30 cellular contexts compared by ENCODE assay signal in the genomic region with DNA sequence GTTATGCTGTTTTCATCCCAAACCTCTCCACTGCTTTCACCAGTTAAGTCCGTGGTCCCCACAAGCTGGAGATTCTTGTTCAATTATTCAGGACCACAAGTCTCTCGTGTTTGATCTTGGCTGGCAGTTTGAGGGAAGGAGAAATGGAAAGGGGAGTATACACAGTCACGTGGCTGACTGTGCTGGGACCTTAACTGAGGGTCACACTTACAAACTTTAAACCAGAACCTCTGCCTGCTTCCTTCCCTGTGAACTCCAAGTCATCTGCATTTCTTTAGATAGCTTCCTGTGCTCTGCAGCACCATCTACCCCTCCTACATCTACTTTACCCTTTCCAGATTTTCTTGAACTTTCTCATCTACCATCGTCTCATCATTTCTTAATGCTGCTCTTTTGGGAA.
"Had no signal": no experiment of that assay in that cellular context is flagged by ENCODE, and none has a peak within 500 bp of the region (broad histone marks: within the 10 kb centered on the region; RNA-seq: fewer than 3 reads in every experiment).

No MANE protein-coding gene starts in this region.

- H3K9me3 ChIP-seq: adrenal gland, body of pancreas, colonic mucosa, esophagus squamous epithelium had no signal

- H3K27ac ChIP-seq: adrenal gland, body of pancreas, colonic mucosa, epithelial cell of prostate, esophagus squamous epithelium, gastroesophageal sphincter, heart right ventricle, hepatocyte had no signal

- H3K27ac Mint-ChIP-seq: activated CD4-positive, alpha-beta memory T cell treated with anti-CD3 and anti-CD28 coated beads, Interleukin-2, amount 10 ng/mL, durations not matched to agents 7 days and 5 days; activated CD4-positive, alpha-beta T cell treated with anti-CD3 and anti-CD28 coated beads, Interleukin-2, amount 10 ng/mL, durations not matched to agents 7 days and 5 days; activated naive CD4-positive, alpha-beta T cell treated with anti-CD3 and anti-CD28 coated beads for 36 hours; activated naive CD4-positive, alpha-beta T cell treated with anti-CD3 and anti-CD28 coated beads, Interleukin-2, amount 50 U/mL, for 24 hours; activated naive CD8-positive, alpha-beta T cell treated with anti-CD3 and anti-CD28 coated beads for 36 hours; activated naive CD8-positive, alpha-beta T cell treated with anti-CD3 and anti-CD28 coated beads, Interleukin-2, amount 50 U/mL, for 24 hours; activated T-helper 17 cell treated with anti-CD3 and anti-CD28 coated beads, Interleukin-2, amount 50 U/mL, for 72 hours; T-helper 17 cell; T-helper 2 cell treated with Interferon-gamma antibody and Interleukin-4, amounts not matched to agents 5 μg/mL and 100 μg/mL, for 36 hours had no signal

- H3K4me3 Mint-ChIP-seq: activated CD4-positive, alpha-beta memory T cell treated with anti-CD3 and anti-CD28 coated beads, Interleukin-2, amount 10 ng/mL, durations not matched to agents 7 days and 5 days; activated CD4-positive, alpha-beta T cell treated with anti-CD3 and anti-CD28 coated beads, Interleukin-2, amount 10 ng/mL, durations not matched to agents 7 days and 5 days; activated naive CD4-positive, alpha-beta T cell treated with anti-CD3 and anti-CD28 coated beads for 36 hours; activated naive CD4-positive, alpha-beta T cell treated with anti-CD3 and anti-CD28 coated beads, Interleukin-2, amount 50 U/mL, for 24 hours; activated naive CD8-positive, alpha-beta T cell treated with anti-CD3 and anti-CD28 coated beads for 36 hours; activated naive CD8-positive, alpha-beta T cell treated with anti-CD3 and anti-CD28 coated beads, Interleukin-2, amount 50 U/mL, for 24 hours; activated T-cell treated with anti-CD3 and anti-CD28 coated beads, Interleukin-2, amount 50 U/mL, for 4 hours; activated T-helper 17 cell treated with anti-CD3 and anti-CD28 coated beads, Interleukin-2, amount 50 U/mL, for 72 hours; T-helper 17 cell; T-helper 2 cell treated with Interferon-gamma antibody and Interleukin-4, amounts not matched to agents 5 μg/mL and 100 μg/mL, for 36 hours had no signal

- H2AFZ ChIP-seq: hepatocyte had no signal

- H3K4me1 Mint-ChIP-seq: activated CD4-positive, alpha-beta memory T cell treated with anti-CD3 and anti-CD28 coated beads, Interleukin-2, amount 10 ng/mL, durations not matched to agents 7 days and 5 days; activated CD4-positive, alpha-beta T cell treated with anti-CD3 and anti-CD28 coated beads, Interleukin-2, amount 10 ng/mL, durations not matched to agents 7 days and 5 days; activated naive CD4-positive, alpha-beta T cell treated with anti-CD3 and anti-CD28 coated beads, Interleukin-2, amount 50 U/mL, for 24 hours; activated naive CD8-positive, alpha-beta T cell treated with anti-CD3 and anti-CD28 coated beads for 36 hours; activated naive CD8-positive, alpha-beta T cell treated with anti-CD3 and anti-CD28 coated beads, Interleukin-2, amount 50 U/mL, for 24 hours; activated T-helper 17 cell treated with anti-CD3 and anti-CD28 coated beads, Interleukin-2, amount 50 U/mL, for 72 hours; T-helper 17 cell had no signal

- H3K4me2 ChIP-seq: hepatocyte had no signal

- H3K27me3 ChIP-seq: adrenal gland, body of pancreas, colonic mucosa, hepatocyte had no signal

- DNase-seq: activated CD4-positive, alpha-beta memory T cell treated with anti-CD3 and anti-CD28 coated beads, Interleukin-2, amount 10 ng/mL, durations not matched to agents 7 days and 5 days; activated CD4-positive, alpha-beta T cell treated with anti-CD3 and anti-CD28 coated beads for 1 hour; activated CD4-positive, alpha-beta T cell treated with anti-CD3 and anti-CD28 coated beads for 4 hours; activated CD4-positive, alpha-beta T cell treated with anti-CD3 and anti-CD28 coated beads, Interleukin-2, amount 10 ng/mL, durations not matched to agents 7 days and 5 days; activated CD4-positive, alpha-beta T cell treated with anti-CD3 and anti-CD28 coated beads, Interleukin-2, amount 50 U/mL, for 4 hours; activated CD8-positive, alpha-beta memory T cell treated with anti-CD3 and anti-CD28 coated beads, Interleukin-2, amount 50 U/mL, for 48 hours; activated effector memory CD4-positive, alpha-beta T cell treated with Interleukin-2 at 50 U/mL for 16 hours; activated naive CD4-positive, alpha-beta T cell treated with anti-CD3 and anti-CD28 coated beads for 36 hours; activated naive CD8-positive, alpha-beta T cell treated with anti-CD3 and anti-CD28 coated beads for 36 hours; activated naive CD8-positive, alpha-beta T cell treated with anti-CD3 and anti-CD28 coated beads, Interleukin-2, amount 50 U/mL, for 24 hours; activated T-cell treated with anti-CD3 and anti-CD28 coated beads for 4 hours; activated T-cell treated with anti-CD3 and anti-CD28 coated beads, Interleukin-2, amount 50 U/mL, for 4 hours; adrenal gland; amygdala; aorta; body of pancreas; caudate nucleus; colonic mucosa; effector CD8-positive, alpha-beta T cell; esophagus squamous epithelium; foreskin melanocyte; heart right ventricle; T-helper 17 cell; T1000 had no signal

- H3K4me1 ChIP-seq: adrenal gland, body of pancreas, colonic mucosa, esophagus squamous epithelium, gastroesophageal sphincter, heart right ventricle had no signal

- H3K36me3 Mint-ChIP-seq: activated naive CD4-positive, alpha-beta T cell treated with anti-CD3 and anti-CD28 coated beads, Interleukin-2, amount 50 U/mL, for 24 hours; activated naive CD8-positive, alpha-beta T cell treated with anti-CD3 and anti-CD28 coated beads for 36 hours had no signal

- H3K79me2 ChIP-seq: hepatocyte had no signal

- ATAC-seq: activated naive CD8-positive, alpha-beta T cell treated with anti-CD3 and anti-CD28 coated beads, Interleukin-2, amount 50 U/mL, for 24 hours; activated T-cell treated with anti-CD3 and anti-CD28 coated beads, Interleukin-2, amount 50 U/mL, for 4 hours; activated T-helper 17 cell treated with anti-CD3 and anti-CD28 coated beads, Interleukin-2, amount 50 U/mL, for 72 hours; body of pancreas; gastroesophageal sphincter; heart right ventricle; T-helper 17 cell had no signal

- H3K9me3 Mint-ChIP-seq: activated CD4-positive, alpha-beta memory T cell treated with anti-CD3 and anti-CD28 coated beads, Interleukin-2, amount 10 ng/mL, durations not matched to agents 7 days and 5 days; activated CD4-positive, alpha-beta T cell treated with anti-CD3 and anti-CD28 coated beads, Interleukin-2, amount 10 ng/mL, durations not matched to agents 7 days and 5 days; activated T-helper 17 cell treated with anti-CD3 and anti-CD28 coated beads, Interleukin-2, amount 50 U/mL, for 72 hours; T-helper 2 cell treated with Interferon-gamma antibody and Interleukin-4, amounts not matched to agents 5 μg/mL and 100 μg/mL, for 36 hours had no signal
